In the genomic region with DNA sequence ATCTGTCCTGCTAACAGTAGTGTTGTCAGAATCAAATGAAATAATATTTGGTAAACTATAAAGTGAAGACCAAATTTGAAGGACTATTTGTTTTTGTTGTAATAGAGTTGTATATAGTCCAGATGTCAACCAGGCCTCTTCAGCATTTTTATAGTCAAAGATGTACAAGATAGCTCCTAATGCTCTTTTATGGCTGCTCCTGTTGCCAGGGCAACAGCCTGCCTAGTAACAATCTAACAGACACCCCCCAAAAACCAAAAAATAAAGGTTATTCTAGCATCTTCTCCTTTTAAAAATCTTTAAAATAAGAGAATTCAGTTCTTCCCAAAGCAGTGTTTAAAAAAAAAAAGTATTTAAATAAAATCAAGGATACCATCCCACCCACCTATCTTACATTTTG, we compare ENCODE assay signal across 29 cellular contexts.
"Had no signal": no experiment of that assay in that cellular context is flagged by ENCODE, and none has a peak within 500 bp of the region (broad histone marks: within the 10 kb centered on the region; RNA-seq: fewer than 3 reads in every experiment).

No MANE protein-coding gene starts in this region.

- DNase-seq: activated B cell treated with CpG ODN at 0.5 μM for 24 hours; activated CD4-positive, alpha-beta T cell treated with anti-CD3 and anti-CD28 coated beads for 48 hours; activated CD4-positive, alpha-beta T cell treated with anti-CD3 and anti-CD28 coated beads, Interleukin-2, amount 50 U/mL, for 1 hour; activated CD4-positive, alpha-beta T cell treated with anti-CD3 and anti-CD28 coated beads, Interleukin-2, amount 50 U/mL, for 48 hours; activated CD8-positive, alpha-beta memory T cell treated with anti-CD3 and anti-CD28 coated beads for 24 hours; activated CD8-positive, alpha-beta T cell treated with anti-CD3 and anti-CD28 coated beads for 36 hours; activated effector memory CD4-positive, alpha-beta T cell treated with Interleukin-2 at 50 U/mL for 16 hours; activated gamma-delta T cell treated with Interleukin-2 at 50 U/mL for 16 hours; activated naive CD4-positive, alpha-beta T cell treated with anti-CD3 and anti-CD28 coated beads, Interleukin-2, amount 50 U/mL, for 16 hours; activated naive CD4-positive, alpha-beta T cell treated with Interleukin-2 at 50 U/mL for 16 hours; activated T-cell treated with anti-CD3 and anti-CD28 coated beads, Interleukin-2, amount 50 U/mL, for 4 hours; amygdala; aorta; body of pancreas; caudate nucleus; cortex of kidney; effector CD4-positive, alpha-beta T cell; effector memory CD8-positive, alpha-beta T cell; foreskin keratinocyte; gastrocnemius medialis; glutamatergic neuron; heart left ventricle; T-helper 17 cell; T1000; WERI-Rb-1 had no signal

- H3K4me3 ChIP-seq: body of pancreas, gastrocnemius medialis, heart left ventricle had no signal

- H3K36me3 ChIP-seq: WERI-Rb-1 had no signal

- H3K9me3 ChIP-seq: body of pancreas, gastrocnemius medialis, heart left ventricle had no signal

- ATAC-seq: activated CD4-positive, CD25-positive, alpha-beta regulatory T cell treated with anti-CD3 and anti-CD28 coated beads, Interleukin-2, amount 50 U/mL, for 24 hours; activated CD8-positive, alpha-beta T cell treated with anti-CD3 and anti-CD28 coated beads for 36 hours; activated T-cell treated with anti-CD3 and anti-CD28 coated beads, Interleukin-2, amount 50 U/mL, for 4 hours; activated T-helper 17 cell treated with anti-CD3 and anti-CD28 coated beads, Interleukin-2, amount 50 U/mL, for 72 hours; body of pancreas; effector memory CD8-positive, alpha-beta T cell; esophagus mucosa; foreskin keratinocyte; gastrocnemius medialis; T-helper 17 cell had no signal

- H3K4me1 ChIP-seq: body of pancreas, foreskin keratinocyte had no signal

- H3K27me3 ChIP-seq: body of pancreas, foreskin keratinocyte, gastrocnemius medialis, heart left ventricle had no signal

- FAIRE-seq: colon had no signal

- H3K27ac ChIP-seq: body of pancreas, foreskin keratinocyte, gastrocnemius medialis, heart left ventricle, WERI-Rb-1 had no signal
